Comparison of ENCODE assay signal across 13 cellular contexts in genomic region chr1:51088474-51088873, GRCh38. TPM values are rescaled to one million over a fixed set of nuclear protein-coding genes. Genes with fewer than 3 reads are reported as not detected.
DNase-seq lines count a peak whose midpoint lies in the region; ATAC-seq and TF ChIP-seq lines count a peak whose summit lies in the region.
"Had no signal": no experiment of that assay in that cellular context is flagged by ENCODE, and none has a peak within 500 bp of the region (broad histone marks: within the 10 kb centered on the region; RNA-seq: fewer than 3 reads in every experiment).

No MANE protein-coding gene starts in this region.

- H3K27ac Mint-ChIP-seq in HFFc6: no peak overlapping the region
- no peak overlapping the region for H3K27ac Mint-ChIP-seq in activated T-helper 17 cell treated with anti-CD3 and anti-CD28 coated beads, Interleukin-2, amount 50 U/mL, for 72 hours
- H3K27ac Mint-ChIP-seq: natural killer cell had no signal

- H3K4me1 Mint-ChIP-seq in HFFc6 (ENCODE audit: low read depth): no peaks in the 10 kb centered on the region
- no peaks in the 10 kb centered on the region for H3K4me1 Mint-ChIP-seq in activated T-helper 17 cell treated with anti-CD3 and anti-CD28 coated beads, Interleukin-2, amount 50 U/mL, for 72 hours
- H3K4me1 Mint-ChIP-seq: natural killer cell had no signal

- no peaks in the 10 kb centered on the region for H3K36me3 ChIP-seq in kidney epithelial cell (ENCODE audit: control insufficient read depth, insufficient read depth, low read length)
- H3K36me3 ChIP-seq: MG63 had no signal

- H3K27ac ChIP-seq in VCaP: no peak overlapping the region

- DNase-seq in DMS114 treated with DMSO at 0.1 percent for 48 hours (lab: John Stamatoyannopoulos, UW; ENCODE audit: unreplicated experiment) (peak; percentile 15), HFFc6 (no peak), kidney epithelial cell (ENCODE audit: low read depth) (no peak), GOT3 (lab: John Stamatoyannopoulos, UW) (no peak), NCI-H446 treated with DMSO at 0.1 percent for 48 hours (lab: John Stamatoyannopoulos, UW) (no peak)
- no peak for DNase-seq in stimulated activated CD4-positive, alpha-beta T cell treated with anti-CD3 and anti-CD28 coated beads, Interleukin-4, amount 100 ng/mL, for 1 hour
- DNase-seq: MG63, natural killer cell, NCI-H526 treated with DMSO at 0.1 percent for 48 hours had no signal

- TF ChIP-seq CTCF in HFFc6 (IDR thresholded peaks at IDR 0.05) (peak; percentile 57), VCaP (conservative IDR thresholded peaks at IDR 0.05) (peak; percentile 92), kidney epithelial cell (IDR thresholded peaks at IDR 0.05; ENCODE audit: insufficient read depth, low read length, poor library complexity, severe bottlenecking) (peak; percentile 4)

- H3K36me3 Mint-ChIP-seq in HFFc6 (ENCODE audit: low read depth): no peaks in the 10 kb centered on the region
- H3K36me3 Mint-ChIP-seq in activated T-helper 17 cell treated with anti-CD3 and anti-CD28 coated beads, Interleukin-2, amount 50 U/mL, for 72 hours (ENCODE audit: low read depth): no peaks in the 10 kb centered on the region
- H3K36me3 Mint-ChIP-seq: natural killer cell had no signal

- H3K9me3 Mint-ChIP-seq in HFFc6: no peaks in the 10 kb centered on the region
- H3K9me3 Mint-ChIP-seq in activated T-helper 17 cell treated with anti-CD3 and anti-CD28 coated beads, Interleukin-2, amount 50 U/mL, for 72 hours: no peaks in the 10 kb centered on the region
- H3K9me3 Mint-ChIP-seq: natural killer cell had no signal

- H3K27me3 ChIP-seq in kidney epithelial cell (ENCODE audit: control insufficient read depth, insufficient read depth, low read length): peaks cover 2% of the 10 kb centered on the region
- H3K27me3 ChIP-seq: MG63 had no signal

- no peak for ATAC-seq in activated T-helper 17 cell treated with anti-CD3 and anti-CD28 coated beads, Interleukin-2, amount 50 U/mL, for 72 hours (replicated peaks)
- ATAC-seq: natural killer cell had no signal

- H3K4me3 Mint-ChIP-seq in HFFc6: no peak overlapping the region
- H3K4me3 Mint-ChIP-seq in activated T-helper 17 cell treated with anti-CD3 and anti-CD28 coated beads, Interleukin-2, amount 50 U/mL, for 72 hours: no peak overlapping the region
- H3K4me3 Mint-ChIP-seq: natural killer cell had no signal

- H3K27me3 Mint-ChIP-seq in HFFc6 (ENCODE audit: insufficient read depth): peaks cover 20% of the 10 kb centered on the region
- peaks cover 37% of the 10 kb centered on the region for H3K27me3 Mint-ChIP-seq in activated T-helper 17 cell treated with anti-CD3 and anti-CD28 coated beads, Interleukin-2, amount 50 U/mL, for 72 hours

- no peak overlapping the region for H3K4me3 ChIP-seq in kidney epithelial cell (ENCODE audit: low read depth, low read length)
- H3K4me3 ChIP-seq: MG63 had no signal

RNA-seq across cellular contexts. Expression of gene C1orf185, which starts 13.6 kb away (rescaled TPM):
- not detected for total RNA-seq in HFFc6 (2021; fragmentation: NEBNext Ultra II Directional; extraction: Animal tissue kit (Norgen Biotek cat#: 25700))
- not detected in 2 replicates for total RNA-seq in kidney epithelial cell
- not detected for total RNA-seq in activated T-helper 17 cell treated with anti-CD3 and anti-CD28 coated beads, Interleukin-2, amount 50 U/mL, for 72 hours
- total RNA-seq: Daoy, H1, natural killer cell had no signal

Comparison
In these comparisons a context has a peak if more than half of its experiments do, and no peak if none do; other contexts are left out.
1. CTCF ChIP-seq: peak in every context shown above with its lines; median percentile 92 in VCaP; 57 in HFFc6; 4 in kidney epithelial cell.